ENCODE assay signal across 8 cellular contexts in the genomic region with DNA sequence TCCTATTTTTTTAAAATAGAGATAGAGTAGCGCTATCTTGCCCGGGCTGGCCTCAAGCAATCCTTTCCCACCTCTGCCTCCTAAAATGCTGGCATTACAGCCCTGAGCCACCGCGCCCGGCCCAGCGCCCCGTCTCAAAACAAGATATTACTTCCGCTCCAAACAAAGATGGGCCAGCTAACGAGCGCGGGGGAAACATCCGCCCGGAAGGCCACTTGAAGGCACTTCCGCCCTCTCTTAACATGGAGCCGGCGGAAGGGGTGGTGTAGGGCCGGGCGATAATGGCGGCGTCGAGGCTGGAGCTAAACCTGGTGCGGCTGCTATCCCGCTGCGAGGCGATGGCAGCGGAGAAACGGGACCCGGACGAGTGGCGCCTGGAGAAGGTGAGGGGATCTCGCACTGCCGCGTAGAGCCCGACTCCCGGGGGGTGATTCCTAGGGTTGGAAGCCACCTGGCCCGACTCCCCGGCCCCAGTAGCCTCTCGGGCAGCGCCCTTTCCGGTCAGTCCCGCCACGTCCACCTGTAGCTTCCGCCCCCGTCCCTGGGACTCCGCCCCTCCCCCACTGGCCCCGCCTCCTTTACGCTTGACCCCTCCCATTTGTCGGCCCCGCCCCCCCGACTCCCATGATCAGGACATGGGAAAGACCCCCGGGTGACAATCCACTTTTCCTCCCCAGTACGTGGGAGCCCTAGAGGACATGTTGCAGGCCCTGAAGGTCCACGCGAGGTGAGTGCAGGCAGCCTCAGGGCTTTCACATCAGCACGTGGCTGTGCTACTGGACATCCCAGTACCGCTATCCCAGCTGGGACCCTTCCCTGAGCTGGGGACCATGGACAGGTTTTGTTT. TPM values are rescaled to one million over a fixed set of nuclear protein-coding genes. Genes with fewer than 3 reads are reported as not detected.
DNase-seq lines count a peak whose midpoint lies in the region; ATAC-seq and TF ChIP-seq lines count a peak whose summit lies in the region.

A gene with protein sequence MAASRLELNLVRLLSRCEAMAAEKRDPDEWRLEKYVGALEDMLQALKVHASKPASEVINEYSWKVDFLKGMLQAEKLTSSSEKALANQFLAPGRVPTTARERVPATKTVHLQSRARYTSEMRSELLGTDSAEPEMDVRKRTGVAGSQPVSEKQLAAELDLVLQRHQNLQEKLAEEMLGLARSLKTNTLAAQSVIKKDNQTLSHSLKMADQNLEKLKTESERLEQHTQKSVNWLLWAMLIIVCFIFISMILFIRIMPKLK (plus strand): TSS at position 233 of the 847 bp plus-strand sequence. CDS start 49 bp downstream, at position 282.

- H3K4me3 ChIP-seq in AG09309 (ENCODE audit: control insufficient read depth, low read depth, low read length) (peak within 1 kb of the TSS; percentile 91), left lung (peak within 1 kb of the TSS; percentile 61 to 79)

- DNase-seq in AG09309 (ENCODE audit: low read depth): peak; percentile 57
- DNase-seq in NCI-H748 (lab: John Stamatoyannopoulos, UW; ENCODE audit: unreplicated experiment): peak; percentile 92
- peak; percentile 68 to 82 for DNase-seq in activated CD4-positive, alpha-beta T cell treated with anti-CD3 and anti-CD28 coated beads, Interleukin-2, amount 50 U/mL, for 24 hours (ENCODE audit: low read depth in 1 of 2, low spot score in 1 of 2)
- peak; percentile 86 for DNase-seq in dermis blood vessel endothelial cell
- peak; percentile 91 to 95 for DNase-seq in left lung
- DNase-seq in stimulated activated CD4-positive, alpha-beta T cell treated with anti-CD3 and anti-CD28 coated beads, Interleukin-2, amount 100 ng/mL, for 48 hours: peak; percentile 77

- intact Hi-C loops in left lung (cut with DNase I): no loop called here

- no peaks in the 10 kb centered on the region for H3K27me3 ChIP-seq in left lung

- TF ChIP-seq CTCF in AG09309 (IDR thresholded peaks at IDR 0.05; ENCODE audit: control insufficient read depth, insufficient read depth, low read depth, low read length, missing control alignments): no peak
- TF ChIP-seq CTCF in left lung (IDR thresholded peaks at IDR 0.05): no peak

- peak; percentile 86 for ATAC-seq in GM19035 (IDR thresholded peaks at IDR 0.05; ENCODE audit: unreplicated experiment)
- ATAC-seq in HG03520 (IDR thresholded peaks at IDR 0.05; ENCODE audit: unreplicated experiment): peak; percentile 70
- peak; percentile 96 for ATAC-seq in left lung

- H3K9me3 ChIP-seq in left lung: no peaks in the 10 kb centered on the region

- peaks cover 0 to 64% of the 10 kb centered on the region in 2 donors for H3K36me3 ChIP-seq in left lung

- H3K27ac ChIP-seq in left lung: peak within 1 kb of the TSS; percentile 86 to 96

- H3K4me1 ChIP-seq in left lung: peaks cover 13 to 22% of the 10 kb centered on the region in 2 donors

RNA-seq across cellular contexts. Expression of the gene that starts here (rescaled TPM):
- 18.7 and 24.8 TPM in 2 replicates for total RNA-seq in dermis blood vessel endothelial cell
- total RNA-seq in left lung: 10 to 100 TPM; 23.1 to 25.6 TPM

Comparison
In these comparisons a context has a peak if more than half of its experiments do, and no peak if none do; other contexts are left out.
1. Peak in every context shown above with its lines: DNase-seq, ATAC-seq, H3K4me3 ChIP-seq and H3K27ac ChIP-seq.